Comparison of ENCODE assay signal across 12 cellular contexts in genomic region chr15:44633603-44634002, GRCh38. TPM values are rescaled to one million over a fixed set of nuclear protein-coding genes. Genes with fewer than 3 reads are reported as not detected.
DNase-seq lines count a peak whose midpoint lies in the region; ATAC-seq and TF ChIP-seq lines count a peak whose summit lies in the region.
"Had no signal": no experiment of that assay in that cellular context is flagged by ENCODE, and none has a peak within 500 bp of the region (broad histone marks: within the 10 kb centered on the region; RNA-seq: fewer than 3 reads in every experiment).

No MANE protein-coding gene starts in this region.

- intact Hi-C loops in heart right ventricle (cut with DNase I): no loop called here

- peak; percentile 64 for ATAC-seq in esophagus mucosa
- ATAC-seq in heart right ventricle: no peak

- H3K27me3 Mint-ChIP-seq in T-helper 2 cell treated with Interferon-gamma antibody and Interleukin-4, amounts not matched to agents 5 μg/mL and 100 μg/mL, for 36 hours (ENCODE audit: low read depth): no peaks in the 10 kb centered on the region

- H3K4me1 Mint-ChIP-seq in T-helper 2 cell treated with Interferon-gamma antibody and Interleukin-4, amounts not matched to agents 5 μg/mL and 100 μg/mL, for 36 hours (ENCODE audit: low read depth): peaks cover 8% of the 10 kb centered on the region

- 96 to 98% methylated on average over 5 of the region's 5 CpGs for WGBS in heart right ventricle, 2 donors

- no peak overlapping the region for H3K4me3 ChIP-seq in heart right ventricle
- H3K4me3 ChIP-seq: lung had no signal

- peaks cover 64% of the 10 kb centered on the region for H3K36me3 Mint-ChIP-seq in T-helper 2 cell treated with Interferon-gamma antibody and Interleukin-4, amounts not matched to agents 5 μg/mL and 100 μg/mL, for 36 hours (ENCODE audit: low read depth)

- H3K9me3 Mint-ChIP-seq in T-helper 2 cell treated with Interferon-gamma antibody and Interleukin-4, amounts not matched to agents 5 μg/mL and 100 μg/mL, for 36 hours: peaks cover 3% of the 10 kb centered on the region

- peak; percentile 14 for DNase-seq in stimulated activated CD4-positive, alpha-beta T cell treated with anti-CD3 and anti-CD28 coated beads, Interleukin-4, amount 100 ng/mL, for 24 hours
- no peak for DNase-seq in stimulated activated CD4-positive, alpha-beta T cell treated with anti-CD3 and anti-CD28 coated beads, Interleukin-2, amount 100 ng/mL, for 48 hours
- peak; percentile 7 for DNase-seq in T-helper 2 cell treated with Interferon-gamma antibody and Interleukin-4, amounts not matched to agents 5 μg/mL and 100 μg/mL, for 36 hours (ENCODE audit: low spot score)
- DNase-seq in stromal cell of bone marrow (ENCODE audit: low read depth): peak; percentile 53
- DNase-seq in medulla oblongata (ENCODE audit: extremely low spot score): no peak
- no peak for DNase-seq in RKO (ENCODE audit: low spot score)
- no peak for DNase-seq in heart right ventricle
- DNase-seq: activated CD4-positive, alpha-beta T cell treated with anti-CD3 and anti-CD28 coated beads for 1 hour; NCI-H2081 treated with DMSO at 0.1 percent for 48 hours; retina had no signal

- peaks cover 0 to 100% (median 41%) of the 10 kb centered on the region in 9 donors for H3K36me3 ChIP-seq in heart right ventricle

- peaks cover 0 to 9% (median 0%) of the 10 kb centered on the region in 11 donors for H3K9me3 ChIP-seq in heart right ventricle

- peaks cover 0 to 9% (median 0%) of the 10 kb centered on the region in 9 donors for H3K4me1 ChIP-seq in heart right ventricle

- no peaks in the 10 kb centered on the region for H3K27me3 ChIP-seq in heart right ventricle

- no peak for TF ChIP-seq CTCF in heart right ventricle (IDR thresholded peaks at IDR 0.05)

- H3K4me3 Mint-ChIP-seq in T-helper 2 cell treated with Interferon-gamma antibody and Interleukin-4, amounts not matched to agents 5 μg/mL and 100 μg/mL, for 36 hours: no peak overlapping the region

- peak overlapping the region; percentile 67 for H3K27ac Mint-ChIP-seq in T-helper 2 cell treated with Interferon-gamma antibody and Interleukin-4, amounts not matched to agents 5 μg/mL and 100 μg/mL, for 36 hours

- H3K27ac ChIP-seq in heart right ventricle: peak overlapping the region in 1 of 10 donors; percentile 42

RNA-seq across cellular contexts. Expression of gene SPG11, which starts 29.9 kb away (rescaled TPM):
- total RNA-seq in esophagus mucosa (57.9 TPM), heart right ventricle (10 to 100 TPM; 43.6 to 63.4 (median 52.7) TPM)
- polyA plus RNA-seq in heart right ventricle: 10 to 100 TPM; 17.4 to 43.7 TPM

Comparison
In these comparisons a context has a peak if more than half of its experiments do, and no peak if none do; other contexts are left out.
1. DNase-seq: peak in stimulated activated CD4-positive, alpha-beta T cell treated with anti-CD3 and anti-CD28 coated beads, Interleukin-4, amount 100 ng/mL, for 24 hours (single experiment), T-helper 2 cell treated with Interferon-gamma antibody and Interleukin-4, amounts not matched to agents 5 μg/mL and 100 μg/mL, for 36 hours (single experiment) and stromal cell of bone marrow (single experiment); none in stimulated activated CD4-positive, alpha-beta T cell treated with anti-CD3 and anti-CD28 coated beads, Interleukin-2, amount 100 ng/mL, for 48 hours (0 of 2), medulla oblongata (single experiment), RKO (single experiment) and heart right ventricle (0 of 2).